8 cellular contexts compared by ENCODE assay signal in the genomic region with DNA sequence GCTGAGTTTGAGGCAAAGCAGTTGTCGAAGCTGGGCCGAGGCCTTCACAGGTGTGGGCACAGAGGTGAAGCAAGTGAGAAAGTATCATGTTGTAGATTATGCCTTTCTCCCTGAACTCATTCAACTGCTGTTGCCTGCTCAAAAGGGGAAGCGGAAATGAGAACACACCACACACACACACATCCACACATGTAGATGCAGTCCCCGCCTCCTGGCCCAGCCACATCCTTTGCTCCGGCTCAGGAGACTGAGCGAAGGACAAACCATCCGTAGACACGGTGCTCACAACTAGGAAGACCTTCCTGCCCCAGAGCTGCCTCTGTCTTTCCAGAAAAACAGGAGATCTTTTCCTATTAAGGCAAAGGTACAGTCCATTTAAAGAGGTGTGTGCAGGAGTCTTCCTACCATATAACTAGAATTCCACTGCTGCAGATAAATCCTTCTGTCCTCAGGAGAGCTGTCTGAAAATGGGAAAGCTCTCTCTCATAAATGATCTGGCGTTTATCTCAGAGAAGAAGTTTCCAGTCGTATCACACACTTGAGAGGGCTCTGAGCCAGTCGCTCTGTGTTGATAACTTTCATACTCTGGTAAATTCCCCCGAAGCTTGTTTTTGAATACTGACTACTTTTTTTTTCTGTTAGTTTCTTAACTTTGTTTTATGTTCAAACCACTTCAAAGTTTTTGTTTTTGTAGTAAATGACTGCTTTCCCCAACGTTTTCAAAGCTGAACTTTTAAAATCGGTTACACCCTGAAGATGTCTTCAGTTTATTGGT. TPM values are rescaled to one million over a fixed set of nuclear protein-coding genes. Genes with fewer than 3 reads are reported as not detected.
DNase-seq lines count a peak whose midpoint lies in the region; ATAC-seq and TF ChIP-seq lines count a peak whose summit lies in the region.
"Had no signal": no experiment of that assay in that cellular context is flagged by ENCODE, and none has a peak within 500 bp of the region (broad histone marks: within the 10 kb centered on the region; RNA-seq: fewer than 3 reads in every experiment).

Gene TESPA1 (minus strand): TSS at position 161 of the 775 bp plus-strand sequence. CDS start 10,200 bp downstream, outside the sequence.

- no peak for TF ChIP-seq CTCF in WERI-Rb-1 (IDR thresholded peaks at IDR 0.05; ENCODE audit: low read depth, low read length)

- H3K9me3 ChIP-seq in WERI-Rb-1 (ENCODE audit: severe bottlenecking): no peaks in the 10 kb centered on the region
- H3K9me3 ChIP-seq: breast epithelium had no signal

- ATAC-seq in GM19438 (IDR thresholded peaks at IDR 0.05; ENCODE audit: low read depth, unreplicated experiment): peak; percentile 94
- peak; percentile 95 for ATAC-seq in HG03460 (IDR thresholded peaks at IDR 0.05; ENCODE audit: unreplicated experiment)

- H3K27ac ChIP-seq in WERI-Rb-1: no peak within 1 kb of the TSS

- H3K36me3 ChIP-seq in WERI-Rb-1 (no peaks in the 10 kb centered on the region), H7 (replicated peaks; ENCODE audit: control insufficient read depth, insufficient read depth, low read length) (no peaks in the 10 kb centered on the region)
- H3K36me3 ChIP-seq: breast epithelium had no signal

- H3K4me3 ChIP-seq in WERI-Rb-1 (ENCODE audit: low read depth, low read length) (no peak within 1 kb of the TSS), H7 (ENCODE audit: insufficient read depth, low read depth, low read length) (no peak within 1 kb of the TSS)

- H3K27me3 ChIP-seq in WERI-Rb-1 (ENCODE audit: insufficient read depth, low read depth, severe bottlenecking) (no peaks in the 10 kb centered on the region), H7 (ENCODE audit: control insufficient read depth, insufficient read depth, low read length) (no peaks in the 10 kb centered on the region)
- H3K27me3 ChIP-seq: breast epithelium had no signal

- peak; percentile 61 to 72 for DNase-seq in activated CD4-positive, alpha-beta T cell treated with anti-CD3 and anti-CD28 coated beads for 24 hours (ENCODE audit: low read depth in 2 of 2)
- DNase-seq in effector CD8-positive, alpha-beta T cell (lab: John Stamatoyannopoulos, UW): peak; percentile 59
- peak; percentile 81 for DNase-seq in stimulated activated CD4-positive, alpha-beta T cell treated with anti-CD3 and anti-CD28 coated beads, Interleukin-4, amount 100 ng/mL, for 24 hours
- DNase-seq in WERI-Rb-1 (no peak), H7 (no peak)

RNA-seq across cellular contexts. Expression of gene TESPA1, which starts in this region (rescaled TPM):
- not detected in 2 replicates for total RNA-seq in H7 (2014; rRNA removed; shearing (Covaris generic))

Comparison
In these comparisons a context has a peak if more than half of its experiments do, and no peak if none do; other contexts are left out.
1. DNase-seq: peak in activated CD4-positive, alpha-beta T cell treated with anti-CD3 and anti-CD28 coated beads for 24 hours (2 of 2), effector CD8-positive, alpha-beta T cell (single experiment) and stimulated activated CD4-positive, alpha-beta T cell treated with anti-CD3 and anti-CD28 coated beads, Interleukin-4, amount 100 ng/mL, for 24 hours (single experiment); none in WERI-Rb-1 (single experiment) and H7 (single experiment).